In the genomic region with DNA sequence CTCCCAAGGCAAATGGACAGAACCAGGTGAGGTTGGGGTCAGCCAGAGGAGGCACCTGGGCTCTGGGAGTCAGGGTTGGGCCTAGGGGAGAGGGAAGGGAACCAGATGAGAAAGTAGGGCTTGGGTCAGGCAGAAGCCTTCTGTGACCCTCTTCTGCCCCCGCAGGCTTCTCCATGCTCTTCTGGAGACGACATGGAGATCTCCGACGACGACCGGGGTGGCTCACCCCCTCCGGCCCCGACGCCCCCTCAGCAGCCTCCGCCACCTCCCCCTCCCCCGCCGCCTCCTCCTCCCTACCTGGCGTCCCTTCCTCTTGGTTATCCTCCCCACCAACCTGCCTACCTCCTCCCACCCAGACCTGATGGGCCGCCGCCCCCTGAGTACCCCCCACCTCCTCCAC, we compare ENCODE assay signal across 13 cellular contexts. TPM values are rescaled to one million over a fixed set of nuclear protein-coding genes. Genes with fewer than 3 reads are reported as not detected.
A peak's percentile ranks its signal among the peaks of the same experiment; 100 is the strongest.
DNase-seq lines count a peak whose midpoint lies in the region; ATAC-seq and TF ChIP-seq lines count a peak whose summit lies in the region.
"Had no signal": no experiment of that assay in that cellular context is flagged by ENCODE, and none has a peak within 500 bp of the region (broad histone marks: within the 10 kb centered on the region; RNA-seq: fewer than 3 reads in every experiment).

No MANE protein-coding gene starts in this region.

- peaks cover 50% of the 10 kb centered on the region for H3K36me3 ChIP-seq in H7 (replicated peaks; ENCODE audit: control insufficient read depth, insufficient read depth, low read length)

- CTCF ChIA-PET in WTC11 (lab: Charles Lee) = interaction anchor here (0.6 to 1.7 kb wide), 3 partner anchors 12 to 130 kb away, joined by 5 to 9 read pairs (median 6); no protein-coding TSS in a partner anchor
- CTCF ChIA-PET in GM10248 (lab: Yijun Ruan, JAX) = interaction anchor here (1.6 to 5.3 kb wide), 2 partner anchors 12 to 19 kb away, joined by 6 to 25 read pairs; partner anchors contain the start of gene HSD3B7
- CTCF ChIA-PET in MCF 10A (lab: Yijun Ruan, JAX) = no interaction called here
- CTCF ChIA-PET in activated CD8-positive, alpha-beta T cell treated with anti-CD3 and anti-CD28 coated beads for 36 hours (lab: Charles Lee) = interaction anchor here (1.3 kb wide), 1 partner anchor 12 kb away, joined by 3 read pairs; no protein-coding TSS in a partner anchor

- H3K4me3 ChIP-seq in H7 (ENCODE audit: insufficient read depth, low read depth, low read length) = no peak overlapping the region

- H3K4me3 Mint-ChIP-seq in WTC11 (no peak overlapping the region), nephron progenitor cell (no peak overlapping the region), MCF 10A (ENCODE audit: unreplicated experiment) (no peak overlapping the region)
- H3K4me3 Mint-ChIP-seq in activated CD8-positive, alpha-beta T cell treated with anti-CD3 and anti-CD28 coated beads for 36 hours = no peak overlapping the region
- H3K4me3 Mint-ChIP-seq: CD14-positive monocyte; CD8-positive, alpha-beta T cell; IgD-negative memory B cell had no signal

- H3K36me3 Mint-ChIP-seq in WTC11 (peaks cover 66% of the 10 kb centered on the region), nephron progenitor cell (ENCODE audit: low read depth) (peaks cover 69% of the 10 kb centered on the region), MCF 10A (ENCODE audit: insufficient read depth, unreplicated experiment) (peaks cover 96% of the 10 kb centered on the region)
- peaks cover 56% of the 10 kb centered on the region for H3K36me3 Mint-ChIP-seq in activated CD8-positive, alpha-beta T cell treated with anti-CD3 and anti-CD28 coated beads for 36 hours (ENCODE audit: low read depth)

- no peaks in the 10 kb centered on the region for H3K9me3 Mint-ChIP-seq in WTC11
- no peaks in the 10 kb centered on the region for H3K9me3 Mint-ChIP-seq in nephron progenitor cell
- no peaks in the 10 kb centered on the region for H3K9me3 Mint-ChIP-seq in MCF 10A (ENCODE audit: unreplicated experiment)
- no peaks in the 10 kb centered on the region for H3K9me3 Mint-ChIP-seq in activated CD8-positive, alpha-beta T cell treated with anti-CD3 and anti-CD28 coated beads for 36 hours
- H3K9me3 Mint-ChIP-seq: CD14-positive monocyte; CD8-positive, alpha-beta T cell; IgD-negative memory B cell had no signal

- intact Hi-C loops in MCF 10A (cut with micrococcal nuclease) = no loop called here
- intact Hi-C loops in activated CD8-positive, alpha-beta T cell treated with anti-CD3 and anti-CD28 coated beads for 36 hours (cut with micrococcal nuclease) = no loop called here

- BruUV-seq in MCF 10A (replicated peaks; lab: Mats Ljungman, UMichigan) = no TSS peak

- H3K27ac Mint-ChIP-seq in WTC11 (no peak overlapping the region), nephron progenitor cell (peak overlapping the region; percentile 36), MCF 10A (ENCODE audit: low read depth, unreplicated experiment) (no peak overlapping the region)
- H3K27ac Mint-ChIP-seq in activated CD8-positive, alpha-beta T cell treated with anti-CD3 and anti-CD28 coated beads for 36 hours = no peak overlapping the region
- H3K27ac Mint-ChIP-seq: CD8-positive, alpha-beta T cell had no signal

- POLR2A ChIA-PET in WTC11 (lab: Charles Lee) (no interaction called here), GM10248 (lab: Yijun Ruan, JAX) (no interaction called here), MCF 10A (lab: Yijun Ruan, JAX) (no interaction called here)
- POLR2A ChIA-PET in activated CD8-positive, alpha-beta T cell treated with anti-CD3 and anti-CD28 coated beads for 36 hours (lab: Charles Lee) = interaction anchor here (1.0 to 1.6 kb wide), 3 partner anchors 19 to 215 kb away, joined by 3 to 4 read pairs (median 3); partner anchors contain the start of genes FUS and HSD3B7

- DNase-seq in D341Med (ENCODE audit: low spot score) (peak; percentile 20), H7 (peak; percentile 74), WTC11 (ENCODE audit: low spot score) (no peak), nephron progenitor cell (no peak), GM10248 (ENCODE audit: extremely low spot score) (no peak), MCF 10A (ENCODE audit: unreplicated experiment) (no peak)
- DNase-seq in activated CD8-positive, alpha-beta T cell treated with anti-CD3 and anti-CD28 coated beads for 36 hours = no peak
- DNase-seq: Caco-2; CD8-positive, alpha-beta T cell; DMS53 had no signal

- H3K27me3 Mint-ChIP-seq in WTC11 (ENCODE audit: low read depth) (no peaks in the 10 kb centered on the region), nephron progenitor cell (ENCODE audit: low read depth, poor library complexity) (no peaks in the 10 kb centered on the region), MCF 10A (ENCODE audit: insufficient read depth, unreplicated experiment) (no peaks in the 10 kb centered on the region)
- no peaks in the 10 kb centered on the region for H3K27me3 Mint-ChIP-seq in activated CD8-positive, alpha-beta T cell treated with anti-CD3 and anti-CD28 coated beads for 36 hours
- H3K27me3 Mint-ChIP-seq: IgD-negative memory B cell had no signal

- peak; percentile 41; the same call in 1 of the 2 replicates for ATAC-seq in WTC11
- ATAC-seq in activated CD8-positive, alpha-beta T cell treated with anti-CD3 and anti-CD28 coated beads for 36 hours = no peak
- ATAC-seq: CD8-positive, alpha-beta T cell had no signal

- H3K4me1 Mint-ChIP-seq in WTC11 (no peaks in the 10 kb centered on the region), nephron progenitor cell (peaks cover under 1% of the 10 kb centered on the region), MCF 10A (ENCODE audit: insufficient read depth, unreplicated experiment) (no peaks in the 10 kb centered on the region)
- peaks cover 4% of the 10 kb centered on the region for H3K4me1 Mint-ChIP-seq in activated CD8-positive, alpha-beta T cell treated with anti-CD3 and anti-CD28 coated beads for 36 hours (ENCODE audit: low read depth)

- H3K27me3 ChIP-seq in H7 (ENCODE audit: control insufficient read depth, insufficient read depth, low read length) = no peaks in the 10 kb centered on the region

- TF ChIP-seq CTCF in WTC11 (IDR thresholded peaks at IDR 0.05) (no peak), nephron progenitor cell (IDR thresholded peaks at IDR 0.05) (no peak), GM10248 (IDR thresholded peaks at IDR 0.05; ENCODE audit: control extremely low read depth, extremely low read depth, low read depth, missing control alignments) (no peak), MCF 10A (IDR thresholded peaks at IDR 0.05; ENCODE audit: unreplicated experiment) (no peak)
- no peak for TF ChIP-seq CTCF in activated CD8-positive, alpha-beta T cell treated with anti-CD3 and anti-CD28 coated beads for 36 hours (IDR thresholded peaks at IDR 0.05)

TF ChIP-seq in WTC11, 78 proteins besides CTCF, POLR2A, EP300 and RAD21 (continues in another document):
- no peak for TF ChIP-seq ATF2 (CRISPR knock-in tag; IDR thresholded peaks at IDR 0.05; ENCODE audit: borderline replicate concordance, low read depth)
- no peak for TF ChIP-seq CBFB (CRISPR knock-in tag; IDR thresholded peaks at IDR 0.05; ENCODE audit: low read depth)
- no peak for TF ChIP-seq ZNF512 (CRISPR knock-in tag; IDR thresholded peaks at IDR 0.05; ENCODE audit: borderline replicate concordance)
- TF ChIP-seq IRF2 (CRISPR knock-in tag; IDR thresholded peaks at IDR 0.05; ENCODE audit: borderline replicate concordance, low read depth) = no peak
- no peak for TF ChIP-seq NR1H2 (CRISPR knock-in tag; IDR thresholded peaks at IDR 0.05)

RNA-seq across cellular contexts. Expression of gene SETD1A, which starts 7.9 kb away (rescaled TPM):
- total RNA-seq in H7 (2014; rRNA removed; shearing (Covaris generic)) = 4.1 and 5.0 TPM in 2 replicates
- total RNA-seq in WTC11 (2021) (29.3 to 31.1 TPM (median 29.4 TPM) in 3 replicates), MCF 10A (2022) (15.0 and 15.8 TPM in 2 replicates)
- 10 to 100 TPM; 18.0 to 19.2 TPM for total RNA-seq in activated CD8-positive, alpha-beta T cell treated with anti-CD3 and anti-CD28 coated beads for 36 hours

RNA-seq across cellular contexts. Expression of gene ORAI3, which starts 16.6 kb away (rescaled TPM):
- 15.3 and 18.4 TPM in 2 replicates for total RNA-seq in H7 (2014; rRNA removed; shearing (Covaris generic))
- 10.8 to 13.5 TPM (median 13.2 TPM) in 3 replicates for total RNA-seq in WTC11 (2021)
- total RNA-seq in MCF 10A (2022) = 16.2 and 21.2 TPM in 2 replicates
- total RNA-seq in activated CD8-positive, alpha-beta T cell treated with anti-CD3 and anti-CD28 coated beads for 36 hours = 10 to 100 TPM in 1 of 2 experiments, 1 to 10 TPM in 1; 7.6 to 10.9 TPM

RNA-seq across cellular contexts. Expression of gene HSD3B7, which starts 19.6 kb away (rescaled TPM):
- 4.4 and 8.2 TPM in 2 replicates for total RNA-seq in H7 (2014; rRNA removed; shearing (Covaris generic))
- 4.1 to 4.5 TPM (median 4.5 TPM) in 3 replicates for total RNA-seq in WTC11 (2021)
- 5.0 and 5.3 TPM in 2 replicates for total RNA-seq in MCF 10A (2022)
- total RNA-seq in activated CD8-positive, alpha-beta T cell treated with anti-CD3 and anti-CD28 coated beads for 36 hours = 1 to 10 TPM in 1 of 2 experiments, under 1 TPM in 1; 0.45 to 1.3 TPM

RNA-seq across cellular contexts. Expression of gene FBXL19, which starts 42.1 kb away (rescaled TPM):
- total RNA-seq in H7 (2014; rRNA removed; shearing (Covaris generic)) = 78.3 and 89.8 TPM in 2 replicates
- total RNA-seq in WTC11 (2021) = 79.0 to 84.9 TPM (median 84.3 TPM) in 3 replicates
- 18.0 and 23.4 TPM in 2 replicates for total RNA-seq in MCF 10A (2022)
- total RNA-seq in activated CD8-positive, alpha-beta T cell treated with anti-CD3 and anti-CD28 coated beads for 36 hours = 10 to 100 TPM; 21.1 to 22.0 TPM

RNA-seq across cellular contexts. Expression of gene STX1B, which starts 45.0 kb away (rescaled TPM):
- total RNA-seq in H7 (2014; rRNA removed; shearing (Covaris generic)) = 1.3 and 4.1 TPM in 2 replicates
- 15.9 to 20.5 TPM (median 19.9 TPM) in 3 replicates for total RNA-seq in WTC11 (2021)
- total RNA-seq in MCF 10A (2022) = 0.42 and 0.91 TPM in 2 replicates
- total RNA-seq in activated CD8-positive, alpha-beta T cell treated with anti-CD3 and anti-CD28 coated beads for 36 hours = 1 to 10 TPM; 1.1 to 1.8 TPM
- total RNA-seq: HT-29 had no signal

Comparison
In these comparisons a context has a peak if more than half of its experiments do, and no peak if none do; other contexts are left out.
1. DNase-seq: peak in D341Med (single experiment) and H7 (single experiment); none in WTC11 (single experiment), nephron progenitor cell (single experiment), GM10248 (single experiment), MCF 10A (single experiment) and activated CD8-positive, alpha-beta T cell treated with anti-CD3 and anti-CD28 coated beads for 36 hours (single experiment).